In the genomic region with DNA sequence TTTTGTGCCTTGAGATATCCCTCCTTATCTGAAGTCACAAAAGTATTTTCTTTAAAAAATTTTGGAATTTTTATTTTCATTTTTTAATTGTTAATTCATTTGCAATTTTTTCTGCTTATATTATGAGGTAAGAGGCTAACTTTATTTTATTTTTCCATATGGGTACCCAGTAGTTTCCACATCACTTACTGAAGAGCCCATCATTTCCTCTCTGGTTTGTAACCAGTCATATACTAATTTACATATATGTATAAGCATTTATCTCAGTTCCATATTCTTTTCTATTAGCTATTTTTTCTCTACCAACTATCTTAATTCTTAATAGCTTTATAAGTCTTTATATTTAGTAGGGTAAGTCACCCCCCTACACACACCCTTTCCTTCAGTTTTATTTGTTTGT, we compare ENCODE assay signal across 28 cellular contexts. TPM values are rescaled to one million over a fixed set of nuclear protein-coding genes. Genes with fewer than 3 reads are reported as not detected.
"Had no signal": no experiment of that assay in that cellular context is flagged by ENCODE, and none has a peak within 500 bp of the region (broad histone marks: within the 10 kb centered on the region; RNA-seq: fewer than 3 reads in every experiment).

No MANE protein-coding gene starts in this region.

- H3K9me3 ChIP-seq: heart left ventricle had no signal

- H3K36me3 Mint-ChIP-seq: activated CD4-positive, alpha-beta memory T cell treated with anti-CD3 and anti-CD28 coated beads for 36 hours; activated CD8-positive, alpha-beta memory T cell treated with anti-CD3 and anti-CD28 coated beads, Interleukin-2, amount 10 ng/mL, durations not matched to agents 7 days and 5 days; activated naive CD4-positive, alpha-beta T cell treated with anti-CD3 and anti-CD28 coated beads, Interleukin-2, amount 10 ng/mL, durations not matched to agents 7 days and 5 days; activated naive CD8-positive, alpha-beta T cell had no signal

- H3K4me1 Mint-ChIP-seq: activated CD4-positive, alpha-beta T cell treated with anti-CD3 and anti-CD28 coated beads for 36 hours; activated CD4-positive, alpha-beta T cell treated with anti-CD3 and anti-CD28 coated beads, Interleukin-2, amount 10 ng/mL, durations not matched to agents 24 days and 14 days; activated CD8-positive, alpha-beta memory T cell treated with anti-CD3 and anti-CD28 coated beads, Interleukin-2, amount 10 ng/mL, durations not matched to agents 7 days and 5 days; activated naive CD4-positive, alpha-beta T cell treated with anti-CD3 and anti-CD28 coated beads, Interleukin-2, amount 10 ng/mL, durations not matched to agents 7 days and 5 days; central memory CD8-positive, alpha-beta T cell; endodermal cell had no signal

- H3K36me3 ChIP-seq: brain microvascular endothelial cell, heart left ventricle had no signal

- H3K27ac Mint-ChIP-seq: activated CD4-positive, alpha-beta memory T cell treated with anti-CD3 and anti-CD28 coated beads for 36 hours; activated CD4-positive, alpha-beta T cell treated with anti-CD3 and anti-CD28 coated beads for 36 hours; activated CD4-positive, alpha-beta T cell treated with anti-CD3 and anti-CD28 coated beads, Interleukin-2, amount 10 ng/mL, durations not matched to agents 24 days and 14 days; activated CD8-positive, alpha-beta memory T cell treated with anti-CD3 and anti-CD28 coated beads, Interleukin-2, amount 10 ng/mL, durations not matched to agents 7 days and 5 days; activated CD8-positive, alpha-beta T cell treated with anti-CD3 and anti-CD28 coated beads, Interleukin-2, amount 10 ng/mL, durations not matched to agents 7 days and 5 days; activated naive CD4-positive, alpha-beta T cell treated with anti-CD3 and anti-CD28 coated beads, Interleukin-2, amount 10 ng/mL, durations not matched to agents 7 days and 5 days; activated naive CD8-positive, alpha-beta T cell; activated T-helper 1 cell treated with anti-CD3 and anti-CD28 coated beads, Interleukin-12 subunit alpha, Interleukin-12 subunit beta, Interleukin-2, Interleukin-4 antibody, amounts not matched to agents 30 ng/mL and 10 ng/mL and 1 ng/mL, durations not matched to agents 14 hours and 24 hours and 36 hours; activated T-helper 2 cell treated with anti-CD3 and anti-CD28 coated beads, Interferon-gamma antibody, Interleukin-2, Interleukin-4, amounts not matched to agents 10 μg/mL and 5 μg/mL and 100 μg/mL, durations not matched to agents 14 hours and 24 hours and 36 hours; dendritic cell treated with granulocyte-macrophage colony-stimulating factor and Interleukin-4, amounts not matched to agents 40 ng/mL and 50 ng/mL, for 4 days; endodermal cell; T-helper 17 cell had no signal

- H3K4me1 ChIP-seq: heart left ventricle had no signal

- H3K27ac ChIP-seq: brain microvascular endothelial cell, coronary artery, dorsolateral prefrontal cortex, heart left ventricle had no signal

- ATAC-seq: activated CD4-positive, alpha-beta T cell treated with anti-CD3 and anti-CD28 coated beads for 36 hours; activated CD8-positive, alpha-beta memory T cell treated with anti-CD3 and anti-CD28 coated beads, Interleukin-2, amount 10 ng/mL, durations not matched to agents 7 days and 5 days; activated CD8-positive, alpha-beta T cell treated with anti-CD3 and anti-CD28 coated beads, Interleukin-2, amount 10 ng/mL, durations not matched to agents 7 days and 5 days; esophagus mucosa; heart left ventricle; T-helper 17 cell had no signal

- H3K4me3 Mint-ChIP-seq: activated CD4-positive, alpha-beta memory T cell treated with anti-CD3 and anti-CD28 coated beads for 36 hours; activated CD4-positive, alpha-beta T cell treated with anti-CD3 and anti-CD28 coated beads for 36 hours; activated CD4-positive, alpha-beta T cell treated with anti-CD3 and anti-CD28 coated beads, Interleukin-2, amount 10 ng/mL, durations not matched to agents 24 days and 14 days; activated CD8-positive, alpha-beta memory T cell treated with anti-CD3 and anti-CD28 coated beads, Interleukin-2, amount 10 ng/mL, durations not matched to agents 7 days and 5 days; activated CD8-positive, alpha-beta T cell treated with anti-CD3 and anti-CD28 coated beads, Interleukin-2, amount 10 ng/mL, durations not matched to agents 7 days and 5 days; activated naive CD4-positive, alpha-beta T cell treated with anti-CD3 and anti-CD28 coated beads, Interleukin-2, amount 10 ng/mL, durations not matched to agents 7 days and 5 days; activated naive CD8-positive, alpha-beta T cell; activated T-helper 1 cell treated with anti-CD3 and anti-CD28 coated beads, Interleukin-12 subunit alpha, Interleukin-12 subunit beta, Interleukin-2, Interleukin-4 antibody, amounts not matched to agents 30 ng/mL and 10 ng/mL and 1 ng/mL, durations not matched to agents 14 hours and 24 hours and 36 hours; central memory CD8-positive, alpha-beta T cell; dendritic cell treated with granulocyte-macrophage colony-stimulating factor and Interleukin-4, amounts not matched to agents 40 ng/mL and 50 ng/mL, for 4 days; endodermal cell; T-helper 17 cell had no signal

- H3K4me3 ChIP-seq: coronary artery, dorsolateral prefrontal cortex, heart left ventricle had no signal

- H3K27me3 Mint-ChIP-seq: activated CD4-positive, alpha-beta memory T cell treated with anti-CD3 and anti-CD28 coated beads for 36 hours; activated CD8-positive, alpha-beta memory T cell treated with anti-CD3 and anti-CD28 coated beads, Interleukin-2, amount 10 ng/mL, durations not matched to agents 7 days and 5 days; activated naive CD8-positive, alpha-beta T cell; central memory CD8-positive, alpha-beta T cell; dendritic cell treated with granulocyte-macrophage colony-stimulating factor and Interleukin-4, amounts not matched to agents 40 ng/mL and 50 ng/mL, for 4 days; T-helper 17 cell had no signal

- DNase-seq: activated CD4-positive, alpha-beta memory T cell treated with anti-CD3 and anti-CD28 coated beads for 36 hours; activated CD4-positive, alpha-beta T cell treated with anti-CD3 and anti-CD28 coated beads for 36 hours; activated CD4-positive, alpha-beta T cell treated with anti-CD3 and anti-CD28 coated beads, Interleukin-2, amount 10 ng/mL, durations not matched to agents 24 days and 14 days; activated CD4-positive, CD25-positive, alpha-beta regulatory T cell; activated CD4-positive, CD25-positive, alpha-beta regulatory T cell treated with anti-CD3 and anti-CD28 coated beads, Interleukin-2, amount 50 U/mL, for 72 hours; activated CD8-positive, alpha-beta memory T cell treated with anti-CD3 and anti-CD28 coated beads, Interleukin-2, amount 10 ng/mL, durations not matched to agents 7 days and 5 days; activated CD8-positive, alpha-beta memory T cell treated with anti-CD3 and anti-CD28 coated beads, Interleukin-2, amount 50 U/mL, for 4 hours; activated CD8-positive, alpha-beta T cell treated with anti-CD3 and anti-CD28 coated beads, Interleukin-2, amount 10 ng/mL, durations not matched to agents 7 days and 5 days; activated effector memory CD4-positive, alpha-beta T cell treated with anti-CD3 and anti-CD28 coated beads, Interleukin-2, amount 50 U/mL, for 16 hours; activated naive CD4-positive, alpha-beta T cell treated with anti-CD3 and anti-CD28 coated beads, Interleukin-2, amount 10 ng/mL, durations not matched to agents 7 days and 5 days; activated T-cell treated with anti-CD3 and anti-CD28 coated beads, Interleukin-2, amount 50 U/mL, for 1 hour; activated T-cell treated with anti-CD3 and anti-CD28 coated beads, Interleukin-2, amount 50 U/mL, for 48 hours; anterior cingulate cortex; brain microvascular endothelial cell; dorsolateral prefrontal cortex; effector memory CD4-positive, alpha-beta T cell; endodermal cell; glutamatergic neuron; heart left ventricle; T-helper 1 cell; T-helper 17 cell had no signal

- H3K9me3 Mint-ChIP-seq: activated CD4-positive, alpha-beta memory T cell treated with anti-CD3 and anti-CD28 coated beads for 36 hours; activated CD4-positive, alpha-beta T cell treated with anti-CD3 and anti-CD28 coated beads, Interleukin-2, amount 10 ng/mL, durations not matched to agents 24 days and 14 days; activated naive CD4-positive, alpha-beta T cell treated with anti-CD3 and anti-CD28 coated beads, Interleukin-2, amount 10 ng/mL, durations not matched to agents 7 days and 5 days; activated T-helper 1 cell treated with anti-CD3 and anti-CD28 coated beads, Interleukin-12 subunit alpha, Interleukin-12 subunit beta, Interleukin-2, Interleukin-4 antibody, amounts not matched to agents 30 ng/mL and 10 ng/mL and 1 ng/mL, durations not matched to agents 14 hours and 24 hours and 36 hours; activated T-helper 2 cell treated with anti-CD3 and anti-CD28 coated beads, Interferon-gamma antibody, Interleukin-2, Interleukin-4, amounts not matched to agents 10 μg/mL and 5 μg/mL and 100 μg/mL, durations not matched to agents 14 hours and 24 hours and 36 hours; central memory CD8-positive, alpha-beta T cell; dendritic cell treated with granulocyte-macrophage colony-stimulating factor and Interleukin-4, amounts not matched to agents 40 ng/mL and 50 ng/mL, for 4 days; endodermal cell had no signal

RNA-seq across cellular contexts. Expression of a gene that starts 27.0 kb away (rescaled TPM):
- total RNA-seq: activated T-helper 1 cell treated with anti-CD3 and anti-CD28 coated beads, Interleukin-12 subunit alpha, Interleukin-12 subunit beta, Interleukin-2, Interleukin-4 antibody, amounts not matched to agents 30 ng/mL and 10 ng/mL and 1 ng/mL, durations not matched to agents 14 hours and 24 hours and 36 hours; activated T-helper 2 cell treated with anti-CD3 and anti-CD28 coated beads, Interferon-gamma antibody, Interleukin-2, Interleukin-4, amounts not matched to agents 10 μg/mL and 5 μg/mL and 100 μg/mL, durations not matched to agents 14 hours and 24 hours and 36 hours; T-helper 17 cell had no signal
